14 cellular contexts compared by ENCODE assay signal in genomic region chr11:19793356-19793755, GRCh38.
"Had no signal": no experiment of that assay in that cellular context is flagged by ENCODE, and none has a peak within 500 bp of the region (broad histone marks: within the 10 kb centered on the region; RNA-seq: fewer than 3 reads in every experiment).

No MANE protein-coding gene starts in this region.

- H3K9me3 ChIP-seq: ascending aorta, right atrium auricular region, tibial artery had no signal

- H3K4me3 ChIP-seq: ascending aorta, right atrium auricular region, tibial artery had no signal

- H3K27me3 ChIP-seq: ascending aorta, right atrium auricular region, tibial artery had no signal

- H3K36me3 ChIP-seq: right atrium auricular region had no signal

- ATAC-seq: activated CD8-positive, alpha-beta T cell treated with anti-CD3 and anti-CD28 coated beads, Interleukin-2, amount 10 ng/mL, durations not matched to agents 7 days and 5 days; activated naive CD8-positive, alpha-beta T cell treated with anti-CD3 and anti-CD28 coated beads, Interleukin-2, amount 50 U/mL, for 24 hours; foreskin keratinocyte; left lobe of liver; stimulated activated effector memory CD8-positive, alpha-beta T cell treated with anti-CD3 and anti-CD28 coated beads, Interleukin-12 subunit alpha, Interleukin-12 subunit beta, amount 100 ng/mL, for 72 hours had no signal

- DNase-seq: activated CD4-positive, alpha-beta T cell treated with anti-CD3 and anti-CD28 coated beads for 48 hours; activated CD8-positive, alpha-beta memory T cell treated with anti-CD3 and anti-CD28 coated beads, Interleukin-2, amount 50 U/mL, for 48 hours; activated CD8-positive, alpha-beta T cell treated with anti-CD3 and anti-CD28 coated beads, Interleukin-2, amount 10 ng/mL, durations not matched to agents 7 days and 5 days; activated naive CD4-positive, alpha-beta T cell treated with Interleukin-2 at 50 U/mL for 16 hours; activated naive CD8-positive, alpha-beta T cell treated with anti-CD3 and anti-CD28 coated beads, Interleukin-2, amount 50 U/mL, for 24 hours; foreskin keratinocyte; naive B cell; T-helper 9 cell; tibial artery had no signal

- H3K27ac ChIP-seq: ascending aorta, foreskin keratinocyte, tibial artery had no signal

- FAIRE-seq: endothelial cell of umbilical vein had no signal

- H3K4me1 ChIP-seq: foreskin keratinocyte had no signal
